In genomic region chr2:223815884-223816570, GRCh38 we compare ENCODE assay signal across 12 cellular contexts. TPM values are rescaled to one million over a fixed set of nuclear protein-coding genes. Genes with fewer than 3 reads are reported as not detected.
A peak's percentile ranks its signal among the peaks of the same experiment; 100 is the strongest.
DNase-seq lines count a peak whose midpoint lies in the region; ATAC-seq, FAIRE-seq and TF ChIP-seq lines count a peak whose summit lies in the region.
"Had no signal": no experiment of that assay in that cellular context is flagged by ENCODE, and none has a peak within 500 bp of the region (broad histone marks: within the 10 kb centered on the region; RNA-seq: fewer than 3 reads in every experiment).

No MANE protein-coding gene starts in this region.

- in situ Hi-C loops in GM12878 (cut with MboI): no loop called here

- POLR2A ChIA-PET in A673 (lab: Charles Lee; ENCODE audit: low non-redundant PET): no interaction called here
- POLR2A ChIA-PET in GM12878 (lab: Charles Lee): no interaction called here

- H3K4me3 ChIP-seq in A673 (ENCODE audit: low read depth, low read length, poor library complexity, severe bottlenecking) (no peak overlapping the region), GM12878 (no peak overlapping the region), mesenchymal stem cell (ENCODE audit: insufficient read depth in 1 of 2, low read depth in 1 of 2, low read length in 2 of 2) (no peak overlapping the region)
- H3K4me3 ChIP-seq: tibial artery had no signal

- no peak overlapping the region for H3K9ac ChIP-seq in GM12878 (ENCODE audit: control insufficient read depth, insufficient read depth, low read length)
- H3K9ac ChIP-seq in mesenchymal stem cell (ENCODE audit: low read length): no peak overlapping the region
- H3K9ac ChIP-seq: parathyroid adenoma had no signal

- H4K8ac ChIP-seq in mesenchymal stem cell (ENCODE audit: low read length): no peak overlapping the region

- peaks cover 10% of the 10 kb centered on the region for H3K79me1 ChIP-seq in mesenchymal stem cell (replicated peaks; ENCODE audit: low read length, poor library complexity, severe bottlenecking)

- no peak overlapping the region for H2BK15ac ChIP-seq in mesenchymal stem cell (ENCODE audit: low read depth, poor library complexity, severe bottlenecking)

- no peak for TF ChIP-seq POLR2A in GM12878 (IDR thresholded peaks at IDR 0.05; ENCODE audit: low read depth, low read length)

- H3K4me2 ChIP-seq in GM12878 (ENCODE audit: control insufficient read depth, insufficient read depth) (no peak overlapping the region), mesenchymal stem cell (ENCODE audit: low read length, poor library complexity, severe bottlenecking) (peak overlapping the region; percentile 43)

- no peaks in the 10 kb centered on the region for H3K36me3 ChIP-seq in A673 (ENCODE audit: insufficient read depth, low read length, poor library complexity, severe bottlenecking)
- H3K36me3 ChIP-seq in GM12878 (ENCODE audit: control insufficient read depth in 2 of 2, insufficient read depth in 2 of 2, low read length in 1 of 2): no peaks in the 10 kb centered on the region
- no peaks in the 10 kb centered on the region for H3K36me3 ChIP-seq in mesenchymal stem cell (ENCODE audit: control insufficient read depth in 1 of 2, insufficient read depth in 2 of 2, low read depth in 1 of 2, low read length in 2 of 2)
- H3K36me3 ChIP-seq: tibial artery had no signal

- CTCF ChIA-PET in A673 (lab: Charles Lee) (no interaction called here), GM12878 (lab: Yijun Ruan, JAX) (no interaction called here)

- peaks cover 3% of the 10 kb centered on the region for H3K79me2 ChIP-seq in GM12878 (ENCODE audit: control insufficient read depth, insufficient read depth, low read length)
- H3K79me2 ChIP-seq: parathyroid adenoma had no signal

- TF ChIP-seq RAD21 in GM12878 (IDR thresholded peaks at IDR 0.05; ENCODE audit: insufficient read depth, low read depth, low read length): no peak

- peak overlapping the region; percentile 57 for H2AK5ac ChIP-seq in mesenchymal stem cell (ENCODE audit: low read length, severe bottlenecking)

- 78% methylated on average over 13 of the region's 13 CpGs for WGBS in GM12878 (ENCODE audit: insufficient coverage, insufficient replicate concordance, low lambda C conversion rate, missing lambda C conversion rate)
- 90% methylated on average over 9 of the region's 13 CpGs for WGBS in mesenchymal stem cell

- H3K18ac ChIP-seq in mesenchymal stem cell (ENCODE audit: low read depth in 1 of 2, low read length in 2 of 2): no peak overlapping the region

- H2BK12ac ChIP-seq in mesenchymal stem cell (ENCODE audit: low read length in 2 of 2): no peak overlapping the region

- H3K27me3 ChIP-seq in A673 (replicated peaks; ENCODE audit: insufficient read depth, low read depth, low read length, poor library complexity) (no peaks in the 10 kb centered on the region), GM12878 (replicated peaks in 1 of 2; ENCODE audit: control insufficient read depth in 2 of 2, insufficient read depth in 2 of 2, low read length in 1 of 2) (no peaks in the 10 kb centered on the region), mesenchymal stem cell (ENCODE audit: control insufficient read depth in 1 of 2, insufficient read depth in 1 of 2, low read length in 2 of 2) (no peaks in the 10 kb centered on the region)
- H3K27me3 ChIP-seq: tibial artery had no signal

- H2BK120ac ChIP-seq in mesenchymal stem cell (ENCODE audit: low read depth, low read length): no peak overlapping the region

- TF ChIP-seq CTCF in A673 (conservative IDR thresholded peaks at IDR 0.05; ENCODE audit: low read depth, low read length) (no peak), GM12878 (IDR thresholded peaks at IDR 0.05 in 2 of 3, conservative IDR thresholded peaks at IDR 0.05 in 1 of 3; ENCODE audit: control insufficient read depth in 2 of 3, extremely low read depth in 1 of 3, insufficient read depth in 1 of 3, low read depth in 3 of 3, low read length in 3 of 3) (no peak)

- DNase-seq in A673 (ENCODE audit: low spot score) (no peak), HT-29 (ENCODE audit: low spot score) (peak; percentile 49), GM12878 (ENCODE audit: low read depth, low spot score) (no peak), mesenchymal stem cell (no peak), NCI-H1694 treated with DMSO at 0.1 percent for 48 hours (lab: John Stamatoyannopoulos, UW) (no peak), NCI-H524 treated with DMSO at 0.1 percent for 48 hours (lab: John Stamatoyannopoulos, UW) (no peak), HuH-7.5 (ENCODE audit: low spot score) (no peak), cardiac septum (ENCODE audit: low spot score) (no peak)
- DNase-seq: activated T-cell treated with anti-CD3 and anti-CD28 coated beads, Interleukin-2, amount 50 U/mL, for 4 hours; AML-193; tibial artery had no signal

- no peak overlapping the region for H3K23ac ChIP-seq in mesenchymal stem cell (ENCODE audit: low read length in 2 of 2)

- H4K91ac ChIP-seq in mesenchymal stem cell (ENCODE audit: low read length): no peak overlapping the region

- H3K27ac ChIP-seq in A673 (ENCODE audit: low read depth, low read length, poor library complexity, severe bottlenecking) (peak overlapping the region; percentile 6), GM12878 (ENCODE audit: control insufficient read depth, insufficient read depth) (no peak overlapping the region), mesenchymal stem cell (ENCODE audit: low read length, poor library complexity, severe bottlenecking) (peak overlapping the region; percentile 88)
- H3K27ac ChIP-seq: parathyroid adenoma, tibial artery had no signal

- no TSS peak for BruUV-seq in A673 (replicated peaks; lab: Mats Ljungman, UMichigan)
- BruUV-seq in GM12878 (replicated peaks; lab: Mats Ljungman, UMichigan): no TSS peak

- H3K4me1 ChIP-seq in A673 (ENCODE audit: insufficient read depth, low read length, poor library complexity, severe bottlenecking) (peaks cover 17% of the 10 kb centered on the region), GM12878 (ENCODE audit: control insufficient read depth, insufficient read depth, low read length) (peaks cover 6% of the 10 kb centered on the region; the same call in 1 of the 2 replicates), mesenchymal stem cell (ENCODE audit: control insufficient read depth, insufficient read depth, low read depth, low read length) (peaks cover 9% of the 10 kb centered on the region)
- H3K4me1 ChIP-seq: parathyroid adenoma had no signal

- no peaks in the 10 kb centered on the region for H4K20me1 ChIP-seq in GM12878 (ENCODE audit: control insufficient read depth, insufficient read depth)

- ATAC-seq in GM12878: no peak

- SMC1A ChIA-PET in GM12878 (lab: Charles Lee; ENCODE audit: uncharacterized antibody, unreplicated experiment): no interaction called here

- intact Hi-C loops in A673 (cut with micrococcal nuclease; ENCODE audit: unreplicated experiment): no loop called here
- intact Hi-C loops in GM12878 (cut with micrococcal nuclease; ENCODE audit: unreplicated experiment): no loop called here
- intact Hi-C loops in cardiac septum (cut with DNase I): no loop called here

- H3K14ac ChIP-seq in mesenchymal stem cell (ENCODE audit: low read length in 2 of 2): no peak overlapping the region

- TF ChIP-seq EP300 in GM12878 (IDR thresholded peaks at IDR 0.05; ENCODE audit: borderline replicate concordance in 1 of 2, control insufficient read depth in 1 of 2, low read depth in 2 of 2, low read length in 2 of 2): no peak

- peak overlapping the region; percentile 85 for H2BK5ac ChIP-seq in mesenchymal stem cell (ENCODE audit: low read depth, low read length, poor library complexity, severe bottlenecking)

- no peak overlapping the region for H3K4ac ChIP-seq in mesenchymal stem cell (ENCODE audit: low read depth in 1 of 2, low read length in 2 of 2)

- RAD21 ChIA-PET in GM12878 (lab: Charles Lee; ENCODE audit: unreplicated experiment): no interaction called here

- H2AFZ ChIP-seq in GM12878 (ENCODE audit: control insufficient read depth, low read depth, low read length) (no peak overlapping the region), mesenchymal stem cell (ENCODE audit: low read depth, low read length) (no peak overlapping the region)
- H2AFZ ChIP-seq: parathyroid adenoma had no signal

- H3K9me3 ChIP-seq in A673 (ENCODE audit: low read depth, low read length, poor library complexity, severe bottlenecking): no peaks in the 10 kb centered on the region
- H3K9me3 ChIP-seq in GM12878 (replicated peaks; ENCODE audit: control insufficient read depth, insufficient read depth, low read length): no peaks in the 10 kb centered on the region; the same call in 2 of the 3 replicates
- no peaks in the 10 kb centered on the region for H3K9me3 ChIP-seq in mesenchymal stem cell (ENCODE audit: control insufficient read depth, low read length)
- H3K9me3 ChIP-seq: tibial artery had no signal

- FAIRE-seq in GM12878 (lab: Jason Lieb, UNC): peak; percentile 49

TF ChIP-seq in GM12878, 131 proteins besides CTCF, POLR2A, EP300 and RAD21 (continues in another document):
- TF ChIP-seq RELA (IDR thresholded peaks at IDR 0.05; ENCODE audit: borderline replicate concordance, partially characterized antibody) (no peak), MEF2A (IDR thresholded peaks at IDR 0.05; ENCODE audit: insufficient read depth, low read depth, low read length) (no peak), STAT3 (IDR thresholded peaks at IDR 0.05; ENCODE audit: low read depth, low read length) (no peak), CHD2 (IDR thresholded peaks at IDR 0.05; ENCODE audit: borderline replicate concordance, low read depth, low read length) (no peak), SREBF1 (IDR thresholded peaks at IDR 0.05; ENCODE audit: low read length) (no peak)

RNA-seq across cellular contexts. Expression of gene AP1S3, which starts 21.4 kb away (rescaled TPM):
- total RNA-seq in A673 (2021) (19.9 and 23.0 TPM in 2 replicates), GM12878 (2014; rRNA removed) (5.6 and 6.9 TPM in 2 replicates), GM12878 (2014; rRNA removed; fragmentation: Illumina TruSeq; extraction: Trizol) (9.2 and 9.5 TPM in 2 replicates), GM12878 (2021) (7.6 and 9.2 TPM in 2 replicates), cardiac septum (0.19 TPM)
- 14.1 and 16.3 TPM in 2 replicates for total RNA-seq in HT-29 (2014; rRNA removed; shearing (Covaris generic))
- 17.5 and 22.9 TPM in 2 replicates for total RNA-seq in GM12878 (2013; cell fraction: nucleolus; rRNA removed)
- 5.0 TPM for polyA plus RNA-seq in GM12878 (2011; ENCODE audit: low read depth)
- polyA plus RNA-seq in GM12878 (2011; rRNA removed) (8.4 and 13.9 TPM in 2 replicates), GM12878 (2014; fragmentation: Illumina TruSeq; extraction: Trizol) (9.7 and 10.6 TPM in 2 replicates), GM12878 (2014; fragmentation: Nextera tagmentation; extraction: Ambion mirVana) (1 to 10 TPM; 2.6 to 3.3 TPM), GM12878 (2014; rRNA removed) (11.5 and 11.8 TPM in 2 replicates), GM12878 (2016; fragmentation: Nextera tagmentation; extraction: Ambion mirVana) (10 to 100 TPM; 13.0 to 14.3 TPM)
- polyA plus RNA-seq in GM12878 (2011; cell fraction: cytosol; rRNA removed): 3.1 and 3.7 TPM in 2 replicates
- 1.5 and 2.2 TPM in 2 replicates for polyA plus RNA-seq in GM12878 (2011; cell fraction: nucleus; rRNA removed)
- 8.8 and 10.6 TPM in 2 replicates for polyA plus RNA-seq in GM12878 (2012)
- 2.8 and 3.2 TPM in 2 replicates for polyA minus RNA-seq in GM12878 (2011; rRNA and poly(A)+ RNA removed)
- 3.3 and 6.9 TPM in 2 replicates for polyA minus RNA-seq in GM12878 (2011; cell fraction: cytosol; rRNA and poly(A)+ RNA removed)
- polyA minus RNA-seq in GM12878 (2011; cell fraction: nucleus; rRNA and poly(A)+ RNA removed): 4.8 and 8.1 TPM in 2 replicates
- polyA plus RNA-seq in mesenchymal stem cell (2013, experiment 1 of 2): 2.3 TPM
- 1.9 TPM for polyA plus RNA-seq in mesenchymal stem cell (2013, experiment 2 of 2)
